In the genomic region with DNA sequence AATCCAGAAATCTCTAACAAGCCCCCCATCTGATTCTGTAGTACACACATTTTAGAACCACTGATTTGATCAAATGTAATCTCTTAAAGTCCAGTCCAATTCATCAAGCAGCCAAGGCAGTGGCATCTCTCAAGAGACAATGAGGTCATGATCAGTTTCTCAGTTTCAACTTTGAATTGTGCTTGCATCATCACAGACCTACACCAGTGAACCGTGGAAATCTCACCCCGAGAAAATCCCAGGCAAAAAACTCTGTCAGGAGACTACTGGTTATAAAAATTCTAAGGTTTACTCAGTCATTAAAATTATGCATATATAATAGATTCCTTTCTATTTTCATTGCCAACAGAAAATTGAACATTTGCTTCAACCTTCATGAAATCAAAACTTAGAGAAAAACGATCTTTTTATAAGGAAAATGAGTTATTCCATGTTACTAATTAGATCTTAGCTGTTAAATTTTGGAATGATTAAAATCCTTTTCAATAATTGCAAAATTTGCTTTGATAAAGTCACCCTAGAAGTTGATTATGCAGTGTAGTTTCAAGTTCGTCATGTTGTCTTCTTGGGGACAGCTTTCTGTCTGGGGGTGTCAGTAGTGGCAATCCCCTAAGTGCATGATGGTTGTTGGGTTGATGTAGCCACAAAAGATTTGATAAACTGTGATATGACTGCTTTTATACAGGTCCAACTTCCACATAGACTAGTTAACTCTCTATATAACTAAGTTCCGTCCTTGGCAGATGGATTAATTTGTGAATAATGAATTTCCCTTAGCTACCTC, we compare ENCODE assay signal across 17 cellular contexts.
DNase-seq lines count a peak whose midpoint lies in the region; ATAC-seq and TF ChIP-seq lines count a peak whose summit lies in the region.
"Had no signal": no experiment of that assay in that cellular context is flagged by ENCODE, and none has a peak within 500 bp of the region (broad histone marks: within the 10 kb centered on the region; RNA-seq: fewer than 3 reads in every experiment).

No MANE protein-coding gene starts in this region.

- peaks cover 21% of the 10 kb centered on the region for H3K4me1 ChIP-seq in MM.1S (ENCODE audit: low read length)
- H3K4me1 ChIP-seq in endodermal cell (ENCODE audit: control insufficient read depth, insufficient read depth, low read length): no peaks in the 10 kb centered on the region

- H3K9me2 ChIP-seq in MM.1S (replicated peaks; ENCODE audit: insufficient read depth, low read length): no peaks in the 10 kb centered on the region

- no peak for TF ChIP-seq CTCF in MM.1S (IDR thresholded peaks at IDR 0.05; ENCODE audit: low read length)
- TF ChIP-seq CTCF in endodermal cell (conservative IDR thresholded peaks at IDR 0.05): no peak

- H4K20me1 ChIP-seq in MM.1S (ENCODE audit: insufficient read depth, low read length): no peaks in the 10 kb centered on the region

- H3K4me3 ChIP-seq in MM.1S (ENCODE audit: low read length) (no peak overlapping the region), endodermal cell (ENCODE audit: low read length) (no peak overlapping the region)

- H3K9me3 Mint-ChIP-seq in endodermal cell: peaks cover 17% of the 10 kb centered on the region
- H3K9me3 Mint-ChIP-seq: activated T-cell treated with anti-CD3 and anti-CD28 coated beads, Interleukin-2, amount 50 U/mL, for 24 hours had no signal

- H2AFZ ChIP-seq in MM.1S (ENCODE audit: low read length): no peak overlapping the region

- H3F3A ChIP-seq in MM.1S (ENCODE audit: insufficient read depth, low read length): peaks cover 15% of the 10 kb centered on the region

- H3K79me2 ChIP-seq in MM.1S (ENCODE audit: low read length): no peaks in the 10 kb centered on the region

- H3K36me3 ChIP-seq in MM.1S (replicated peaks; ENCODE audit: insufficient read depth, low read length) (no peaks in the 10 kb centered on the region), endodermal cell (ENCODE audit: control insufficient read depth, insufficient read depth, low read length) (no peaks in the 10 kb centered on the region)

- no peak overlapping the region for H3K4me3 Mint-ChIP-seq in endodermal cell
- H3K4me3 Mint-ChIP-seq: activated T-cell treated with anti-CD3 and anti-CD28 coated beads, Interleukin-2, amount 50 U/mL, for 24 hours had no signal

- peaks cover 12% of the 10 kb centered on the region for H3K36me3 Mint-ChIP-seq in endodermal cell (ENCODE audit: low read depth)

- H3K27me3 Mint-ChIP-seq in endodermal cell (ENCODE audit: insufficient read depth): no peaks in the 10 kb centered on the region
- H3K27me3 Mint-ChIP-seq: activated T-cell treated with anti-CD3 and anti-CD28 coated beads, Interleukin-2, amount 50 U/mL, for 24 hours had no signal

- no peaks in the 10 kb centered on the region for H3K9me3 ChIP-seq in MM.1S (replicated peaks; ENCODE audit: insufficient read depth, low read length)
- no peaks in the 10 kb centered on the region for H3K9me3 ChIP-seq in endodermal cell (ENCODE audit: control insufficient read depth, low read length)

- 92 to 100% methylated on average over 1 to 5 of the region's 5 CpGs for WGBS in endodermal cell (ENCODE audit: insufficient coverage in 1 of 2, insufficient read length in 1 of 2), 2 experiments

- DNase-seq in MM.1S (peak; percentile 34), myocyte (ENCODE audit: low read depth) (peak; percentile 11), endodermal cell (no peak)
- no peak for DNase-seq in activated effector memory CD4-positive, alpha-beta T cell treated with Interleukin-2 at 50 U/mL for 16 hours
- DNase-seq: activated CD4-positive, alpha-beta T cell treated with anti-CD3 and anti-CD28 coated beads for 48 hours; activated T-cell treated with anti-CD3 and anti-CD28 coated beads, Interleukin-2, amount 50 U/mL, for 24 hours; central memory CD4-positive, alpha-beta T cell; head of caudate nucleus; kidney; NCI-H2029 treated with DMSO at 0.1 percent for 48 hours; nucleus accumbens; small intestine; substantia nigra had no signal

- no peak overlapping the region for H3K27ac Mint-ChIP-seq in endodermal cell
- H3K27ac Mint-ChIP-seq: activated T-cell treated with anti-CD3 and anti-CD28 coated beads, Interleukin-2, amount 50 U/mL, for 24 hours had no signal

- H3K27me3 ChIP-seq in MM.1S (replicated peaks; ENCODE audit: insufficient read depth, low read length) (no peaks in the 10 kb centered on the region), endodermal cell (ENCODE audit: control insufficient read depth, insufficient read depth, low read length, poor library complexity, severe bottlenecking) (no peaks in the 10 kb centered on the region)

- H3K9ac ChIP-seq in MM.1S (ENCODE audit: low read length) (no peak overlapping the region), endodermal cell (ENCODE audit: extremely low read depth, low read length, poor library complexity, severe bottlenecking) (no peak overlapping the region)

- H3K4me1 Mint-ChIP-seq in endodermal cell: no peaks in the 10 kb centered on the region

- H3K27ac ChIP-seq in MM.1S (ENCODE audit: low read length) (no peak overlapping the region), endodermal cell (ENCODE audit: low read depth, low read length) (no peak overlapping the region)

- no peak overlapping the region for H3K4me2 ChIP-seq in MM.1S (ENCODE audit: low read depth, low read length)

- ATAC-seq in GM18502 (IDR thresholded peaks at IDR 0.05; ENCODE audit: poor library complexity, unreplicated experiment) (peak; percentile 60), GM21619 (IDR thresholded peaks at IDR 0.05; ENCODE audit: unreplicated experiment) (peak; percentile 76), GM19455 (IDR thresholded peaks at IDR 0.05; ENCODE audit: unreplicated experiment) (no peak), HG03520 (IDR thresholded peaks at IDR 0.05; ENCODE audit: unreplicated experiment) (no peak)

Comparison
In these comparisons a context has a peak if more than half of its experiments do, and no peak if none do; other contexts are left out.
1. ATAC-seq: peak in GM18502 (single experiment) and GM21619 (single experiment); none in GM19455 (single experiment) and HG03520 (single experiment).
2. DNase-seq: peak in MM.1S (single experiment) and myocyte (single experiment); none in activated effector memory CD4-positive, alpha-beta T cell treated with Interleukin-2 at 50 U/mL for 16 hours (single experiment) and endodermal cell (single experiment).